In genomic region chr17:60599220-60599619, GRCh38 we compare ENCODE assay signal across 8 cellular contexts. TPM values are rescaled to one million over a fixed set of nuclear protein-coding genes. Genes with fewer than 3 reads are reported as not detected.
DNase-seq lines count a peak whose midpoint lies in the region; TF ChIP-seq lines count a peak whose summit lies in the region.

No MANE protein-coding gene starts in this region.

- H3K27ac ChIP-seq in OCI-LY1 (ENCODE audit: low read depth, low read length, poor library complexity, severe bottlenecking) (peak overlapping the region; percentile 67), ovary (peak overlapping the region; percentile 92 to 96)

- H3K27ac Mint-ChIP-seq in T-helper 2 cell treated with Interferon-gamma antibody and Interleukin-4, amounts not matched to agents 5 μg/mL and 100 μg/mL, for 36 hours, result peak overlapping the region; percentile 96
- peak overlapping the region; percentile 90 for H3K27ac Mint-ChIP-seq in endothelial cell (ENCODE audit: unreplicated experiment)

- H3K27me3 Mint-ChIP-seq in T-helper 2 cell treated with Interferon-gamma antibody and Interleukin-4, amounts not matched to agents 5 μg/mL and 100 μg/mL, for 36 hours (ENCODE audit: low read depth), result no peaks in the 10 kb centered on the region
- H3K27me3 Mint-ChIP-seq in endothelial cell (ENCODE audit: unreplicated experiment), result peaks cover 1% of the 10 kb centered on the region

- peaks cover 8% of the 10 kb centered on the region for H3K36me3 Mint-ChIP-seq in T-helper 2 cell treated with Interferon-gamma antibody and Interleukin-4, amounts not matched to agents 5 μg/mL and 100 μg/mL, for 36 hours (ENCODE audit: low read depth)
- H3K36me3 Mint-ChIP-seq in endothelial cell (ENCODE audit: low read depth, unreplicated experiment), result peaks cover 4% of the 10 kb centered on the region

- no peaks in the 10 kb centered on the region for H3K9me3 ChIP-seq in OCI-LY1 (ENCODE audit: low read length)
- H3K9me3 ChIP-seq in ovary, result no peaks in the 10 kb centered on the region

- H3K4me3 ChIP-seq in OCI-LY1 (ENCODE audit: low read depth, low read length, poor library complexity, severe bottlenecking) (peak overlapping the region; percentile 76), ovary (peak overlapping the region; percentile 83)

- H3K79me2 ChIP-seq in OCI-LY1 (ENCODE audit: insufficient read depth, low read length), result peaks cover 34% of the 10 kb centered on the region

- TF ChIP-seq CTCF in OCI-LY1 (IDR thresholded peaks at IDR 0.05; ENCODE audit: low read length) (no peak), endothelial cell (IDR thresholded peaks at IDR 0.05; ENCODE audit: unreplicated experiment) (no peak), ovary (IDR thresholded peaks at IDR 0.05) (no peak)

- H4K20me1 ChIP-seq in OCI-LY1 (ENCODE audit: insufficient read depth, low read length), result no peaks in the 10 kb centered on the region

- H3F3A ChIP-seq in OCI-LY1 (ENCODE audit: insufficient read depth, low read length), result no peaks in the 10 kb centered on the region

- peak overlapping the region; percentile 8 for H2AFZ ChIP-seq in OCI-LY1 (ENCODE audit: low read length)

- H3K36me3 ChIP-seq in OCI-LY1 (ENCODE audit: insufficient read depth, low read length) (no peaks in the 10 kb centered on the region; the same call in 1 of the 2 replicates), ovary (no peaks in the 10 kb centered on the region)

- intact Hi-C loops in ovary (cut with DNase I), result no loop called here

- H3K4me3 Mint-ChIP-seq in T-helper 2 cell treated with Interferon-gamma antibody and Interleukin-4, amounts not matched to agents 5 μg/mL and 100 μg/mL, for 36 hours, result peak overlapping the region; percentile 97
- H3K4me3 Mint-ChIP-seq in endothelial cell (ENCODE audit: unreplicated experiment), result peak overlapping the region; percentile 97

- TF ChIP-seq POLR2A in ovary (IDR thresholded peaks at IDR 0.05), result no peak

- 0 to 1% (median 1%) methylated on average over 17 of the region's 17 CpGs for WGBS in ovary, 3 donors

- H3K27me3 ChIP-seq in OCI-LY1 (ENCODE audit: insufficient read depth, low read length), result no peaks in the 10 kb centered on the region
- no peaks in the 10 kb centered on the region for H3K27me3 ChIP-seq in ovary

- peak overlapping the region; percentile 76 for H3K4me2 ChIP-seq in OCI-LY1 (ENCODE audit: low read length)

- peaks cover 24% of the 10 kb centered on the region for H3K4me1 ChIP-seq in OCI-LY1 (ENCODE audit: insufficient read depth, low read length, severe bottlenecking)
- peaks cover 3% of the 10 kb centered on the region for H3K4me1 ChIP-seq in ovary (ENCODE audit: insufficient read depth)

- H3K4me1 Mint-ChIP-seq in T-helper 2 cell treated with Interferon-gamma antibody and Interleukin-4, amounts not matched to agents 5 μg/mL and 100 μg/mL, for 36 hours (ENCODE audit: low read depth), result peaks cover 33% of the 10 kb centered on the region
- peaks cover 17% of the 10 kb centered on the region for H3K4me1 Mint-ChIP-seq in endothelial cell (ENCODE audit: unreplicated experiment)

- no peak for TF ChIP-seq EP300 in ovary (IDR thresholded peaks at IDR 0.05)

- no peaks in the 10 kb centered on the region for H3K9me3 Mint-ChIP-seq in T-helper 2 cell treated with Interferon-gamma antibody and Interleukin-4, amounts not matched to agents 5 μg/mL and 100 μg/mL, for 36 hours
- H3K9me3 Mint-ChIP-seq in endothelial cell (ENCODE audit: unreplicated experiment), result no peaks in the 10 kb centered on the region

- no peak for DNase-seq in T-helper 2 cell treated with Interferon-gamma antibody and Interleukin-4, amounts not matched to agents 5 μg/mL and 100 μg/mL, for 36 hours (ENCODE audit: low spot score)
- no peak for DNase-seq in T-helper 2 cell
- DNase-seq in endothelial cell (ENCODE audit: low spot score), result no peak
- DNase-seq in ovary, result no peak
- no peak for DNase-seq in D341Med (ENCODE audit: low spot score)
- no peak for DNase-seq in NCI-H2107 (lab: John Stamatoyannopoulos, UW)
- DNase-seq in epidermal melanocyte (ENCODE audit: insufficient read length, low spot score), result no peak

- peak overlapping the region; percentile 89 for H3K9ac ChIP-seq in OCI-LY1 (ENCODE audit: low read length)

- no peaks in the 10 kb centered on the region for H3K9me2 ChIP-seq in OCI-LY1 (ENCODE audit: low read depth, low read length)

RNA-seq across cellular contexts. Expression of gene PPM1D, which starts 0.8 kb away (rescaled TPM):
- total RNA-seq in endothelial cell (ENCODE audit: unreplicated experiment) (14.6 TPM), ovary (10 to 100 TPM; 11.9 to 35.5 (median 28.7) TPM)
- 10 to 100 TPM; 16.3 to 20.9 TPM for polyA plus RNA-seq in ovary
